9 cellular contexts compared by ENCODE assay signal in genomic region chr15:89089316-89090230, GRCh38. TPM values are rescaled to one million over a fixed set of nuclear protein-coding genes. Genes with fewer than 3 reads are reported as not detected.
DNase-seq lines count a peak whose midpoint lies in the region; ATAC-seq and TF ChIP-seq lines count a peak whose summit lies in the region.
"Had no signal": no experiment of that assay in that cellular context is flagged by ENCODE, and none has a peak within 500 bp of the region (broad histone marks: within the 10 kb centered on the region; RNA-seq: fewer than 3 reads in every experiment).

No MANE protein-coding gene starts in this region.

- H3K4me3 Mint-ChIP-seq in activated CD8-positive, alpha-beta memory T cell treated with anti-CD3 and anti-CD28 coated beads, Interleukin-2, amount 10 ng/mL, durations not matched to agents 7 days and 5 days: no peak overlapping the region
- peak overlapping the region; percentile 76 for H3K4me3 Mint-ChIP-seq in activated CD8-positive, alpha-beta T cell treated with anti-CD3 and anti-CD28 coated beads, Interleukin-2, amount 10 ng/mL, durations not matched to agents 7 days and 5 days
- H3K4me3 Mint-ChIP-seq in immature natural killer cell: no peak overlapping the region

- no peaks in the 10 kb centered on the region for H3K9me3 ChIP-seq in thoracic aorta

- CTCF ChIA-PET in activated CD8-positive, alpha-beta memory T cell treated with anti-CD3 and anti-CD28 coated beads, Interleukin-2, amount 10 ng/mL, durations not matched to agents 7 days and 5 days (lab: Charles Lee): interaction anchor here (0.8 to 6.1 kb wide), 11 partner anchors 10 to 185 kb away, joined by 3 to 32 read pairs (median 5); partner anchors contain the start of gene FANCI
- CTCF ChIA-PET in activated CD8-positive, alpha-beta T cell treated with anti-CD3 and anti-CD28 coated beads, Interleukin-2, amount 10 ng/mL, durations not matched to agents 7 days and 5 days (lab: Charles Lee): interaction anchor here (0.7 to 5.9 kb wide), 13 partner anchors 10 to 269 kb away, joined by 3 to 61 read pairs (median 4); no protein-coding TSS in a partner anchor

- H3K4me1 Mint-ChIP-seq in activated CD8-positive, alpha-beta memory T cell treated with anti-CD3 and anti-CD28 coated beads, Interleukin-2, amount 10 ng/mL, durations not matched to agents 7 days and 5 days: peaks cover 35% of the 10 kb centered on the region
- H3K4me1 Mint-ChIP-seq in activated CD8-positive, alpha-beta T cell treated with anti-CD3 and anti-CD28 coated beads, Interleukin-2, amount 10 ng/mL, durations not matched to agents 7 days and 5 days (ENCODE audit: low read depth): peaks cover 37% of the 10 kb centered on the region
- H3K4me1 Mint-ChIP-seq in immature natural killer cell: peaks cover 47 to 55% of the 10 kb centered on the region in 2 donors

- H3K36me3 Mint-ChIP-seq in activated CD8-positive, alpha-beta memory T cell treated with anti-CD3 and anti-CD28 coated beads, Interleukin-2, amount 10 ng/mL, durations not matched to agents 7 days and 5 days: peaks cover 9% of the 10 kb centered on the region
- H3K36me3 Mint-ChIP-seq in activated CD8-positive, alpha-beta T cell treated with anti-CD3 and anti-CD28 coated beads, Interleukin-2, amount 10 ng/mL, durations not matched to agents 7 days and 5 days (ENCODE audit: low read depth): peaks cover 22% of the 10 kb centered on the region
- H3K36me3 Mint-ChIP-seq in immature natural killer cell: peaks cover 0 to 14% (median 8%) of the 10 kb centered on the region in 3 donors

- no peak for ATAC-seq in activated CD8-positive, alpha-beta memory T cell treated with anti-CD3 and anti-CD28 coated beads, Interleukin-2, amount 10 ng/mL, durations not matched to agents 7 days and 5 days
- no peak for ATAC-seq in activated CD8-positive, alpha-beta T cell treated with anti-CD3 and anti-CD28 coated beads, Interleukin-2, amount 10 ng/mL, durations not matched to agents 7 days and 5 days
- ATAC-seq in thoracic aorta (ENCODE audit: insufficient number of reproducible peaks, low FRiP score, low read depth) (no peak), HG02623 (IDR thresholded peaks at IDR 0.05; ENCODE audit: unreplicated experiment) (no peak), HG02885 (IDR thresholded peaks at IDR 0.05; ENCODE audit: poor library complexity, unreplicated experiment) (no peak)

- POLR2A ChIA-PET in activated CD8-positive, alpha-beta T cell treated with anti-CD3 and anti-CD28 coated beads, Interleukin-2, amount 10 ng/mL, durations not matched to agents 7 days and 5 days (lab: Charles Lee): interaction anchor here (1.2 to 1.7 kb wide), 2 partner anchors 9 to 78 kb away, joined by 5 to 6 read pairs; no protein-coding TSS in a partner anchor

- peak overlapping the region; percentile 91 for H3K4me3 ChIP-seq in thoracic aorta

- peak overlapping the region; percentile 96 to 100 for H3K27ac ChIP-seq in thoracic aorta

- peak overlapping the region; percentile 58 for H3K27ac Mint-ChIP-seq in activated CD8-positive, alpha-beta memory T cell treated with anti-CD3 and anti-CD28 coated beads, Interleukin-2, amount 10 ng/mL, durations not matched to agents 7 days and 5 days
- H3K27ac Mint-ChIP-seq in activated CD8-positive, alpha-beta T cell treated with anti-CD3 and anti-CD28 coated beads, Interleukin-2, amount 10 ng/mL, durations not matched to agents 7 days and 5 days: peak overlapping the region; percentile 16
- H3K27ac Mint-ChIP-seq in immature natural killer cell: peak overlapping the region in 5 of 6 donors; percentile 92 to 97 (median 93)

- no peaks in the 10 kb centered on the region for H3K27me3 ChIP-seq in thoracic aorta (replicated peaks; ENCODE audit: insufficient read depth)

- no peaks in the 10 kb centered on the region for H3K27me3 Mint-ChIP-seq in activated CD8-positive, alpha-beta memory T cell treated with anti-CD3 and anti-CD28 coated beads, Interleukin-2, amount 10 ng/mL, durations not matched to agents 7 days and 5 days
- H3K27me3 Mint-ChIP-seq in activated CD8-positive, alpha-beta T cell treated with anti-CD3 and anti-CD28 coated beads, Interleukin-2, amount 10 ng/mL, durations not matched to agents 7 days and 5 days (ENCODE audit: low read depth): no peaks in the 10 kb centered on the region
- peaks cover 0 to 2% (median 0%) of the 10 kb centered on the region in 3 donors for H3K27me3 Mint-ChIP-seq in immature natural killer cell (ENCODE audit: low read depth in 3 of 3)

- TF ChIP-seq CTCF in thoracic aorta (IDR thresholded peaks at IDR 0.05): no peak

- H3K9me3 Mint-ChIP-seq in activated CD8-positive, alpha-beta memory T cell treated with anti-CD3 and anti-CD28 coated beads, Interleukin-2, amount 10 ng/mL, durations not matched to agents 7 days and 5 days (ENCODE audit: low read depth): no peaks in the 10 kb centered on the region
- no peaks in the 10 kb centered on the region for H3K9me3 Mint-ChIP-seq in activated CD8-positive, alpha-beta T cell treated with anti-CD3 and anti-CD28 coated beads, Interleukin-2, amount 10 ng/mL, durations not matched to agents 7 days and 5 days (ENCODE audit: insufficient read depth)
- H3K9me3 Mint-ChIP-seq in immature natural killer cell: no peaks in the 10 kb centered on the region

- no peak for DNase-seq in activated CD8-positive, alpha-beta memory T cell treated with anti-CD3 and anti-CD28 coated beads, Interleukin-2, amount 10 ng/mL, durations not matched to agents 7 days and 5 days
- no peak for DNase-seq in activated CD8-positive, alpha-beta memory T cell treated with anti-CD3 and anti-CD28 coated beads, Interleukin-2, amount 50 U/mL, for 4 hours
- DNase-seq in activated CD8-positive, alpha-beta T cell treated with anti-CD3 and anti-CD28 coated beads, Interleukin-2, amount 10 ng/mL, durations not matched to agents 7 days and 5 days: no peak
- no peak for DNase-seq in immature natural killer cell
- DNase-seq in thoracic aorta (ENCODE audit: low spot score): no peak
- DNase-seq in NCI-H446 treated with DMSO at 0.1 percent for 48 hours (lab: John Stamatoyannopoulos, UW): no peak
- DNase-seq: NCI-H1436 treated with DMSO at 0.1 percent for 48 hours had no signal

- H3K36me3 ChIP-seq in thoracic aorta: no peaks in the 10 kb centered on the region

- peaks cover 36 to 62% of the 10 kb centered on the region in 2 donors for H3K4me1 ChIP-seq in thoracic aorta (ENCODE audit: control insufficient read depth in 1 of 2, low read depth in 2 of 2)

RNA-seq across cellular contexts. Expression of gene ABHD2, which starts 1.3 kb away (rescaled TPM):
- 10 to 100 TPM; 53.3 to 58.1 TPM for total RNA-seq in activated CD8-positive, alpha-beta memory T cell treated with anti-CD3 and anti-CD28 coated beads, Interleukin-2, amount 10 ng/mL, durations not matched to agents 7 days and 5 days
- 10 to 100 TPM; 71.3 to 71.9 TPM for total RNA-seq in activated CD8-positive, alpha-beta T cell treated with anti-CD3 and anti-CD28 coated beads, Interleukin-2, amount 10 ng/mL, durations not matched to agents 7 days and 5 days
- polyA plus RNA-seq in immature natural killer cell: 10 to 100 TPM; 26.9 to 70.6 (median 33.1) TPM
- total RNA-seq in thoracic aorta: 100 to 1,000 TPM; 177 to 283 TPM

Comparison
In these comparisons a context has a peak if more than half of its experiments do, and no peak if none do; other contexts are left out.
1. H3K27ac Mint-ChIP-seq: peak in every context shown above with its lines; median percentile 93 in immature natural killer cell; 58 in activated CD8-positive, alpha-beta memory T cell treated with anti-CD3 and anti-CD28 coated beads, Interleukin-2, amount 10 ng/mL, durations not matched to agents 7 days and 5 days; 16 in activated CD8-positive, alpha-beta T cell treated with anti-CD3 and anti-CD28 coated beads, Interleukin-2, amount 10 ng/mL, durations not matched to agents 7 days and 5 days.